1 cellular context compared by ENCODE assay signal in the genomic region with DNA sequence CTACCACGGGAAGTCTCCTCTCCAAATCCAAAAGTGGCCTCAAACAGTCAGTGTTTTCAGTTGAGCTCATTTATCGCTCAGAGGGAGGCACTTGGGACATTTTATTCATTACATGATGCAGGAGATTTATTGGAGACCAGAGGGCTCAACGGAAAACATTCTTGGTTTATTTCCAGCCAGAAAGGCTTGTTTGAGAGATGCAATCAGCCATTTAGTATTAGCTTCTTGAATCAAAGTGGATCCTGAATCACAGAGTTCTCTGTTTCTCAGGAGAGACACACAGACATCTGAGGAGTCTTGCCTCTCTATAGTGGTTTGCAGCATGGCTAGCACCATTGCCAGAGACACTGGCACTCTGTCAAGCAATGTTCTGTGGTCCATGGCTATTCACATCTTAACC.
TF ChIP-seq lines count a peak whose summit lies in the region.

No MANE protein-coding gene starts in this region.

TF ChIP-seq in GM23338, 12 proteins besides CTCF, POLR2A, EP300 and RAD21 (continued from another document):
- TF ChIP-seq, protein P1, sequence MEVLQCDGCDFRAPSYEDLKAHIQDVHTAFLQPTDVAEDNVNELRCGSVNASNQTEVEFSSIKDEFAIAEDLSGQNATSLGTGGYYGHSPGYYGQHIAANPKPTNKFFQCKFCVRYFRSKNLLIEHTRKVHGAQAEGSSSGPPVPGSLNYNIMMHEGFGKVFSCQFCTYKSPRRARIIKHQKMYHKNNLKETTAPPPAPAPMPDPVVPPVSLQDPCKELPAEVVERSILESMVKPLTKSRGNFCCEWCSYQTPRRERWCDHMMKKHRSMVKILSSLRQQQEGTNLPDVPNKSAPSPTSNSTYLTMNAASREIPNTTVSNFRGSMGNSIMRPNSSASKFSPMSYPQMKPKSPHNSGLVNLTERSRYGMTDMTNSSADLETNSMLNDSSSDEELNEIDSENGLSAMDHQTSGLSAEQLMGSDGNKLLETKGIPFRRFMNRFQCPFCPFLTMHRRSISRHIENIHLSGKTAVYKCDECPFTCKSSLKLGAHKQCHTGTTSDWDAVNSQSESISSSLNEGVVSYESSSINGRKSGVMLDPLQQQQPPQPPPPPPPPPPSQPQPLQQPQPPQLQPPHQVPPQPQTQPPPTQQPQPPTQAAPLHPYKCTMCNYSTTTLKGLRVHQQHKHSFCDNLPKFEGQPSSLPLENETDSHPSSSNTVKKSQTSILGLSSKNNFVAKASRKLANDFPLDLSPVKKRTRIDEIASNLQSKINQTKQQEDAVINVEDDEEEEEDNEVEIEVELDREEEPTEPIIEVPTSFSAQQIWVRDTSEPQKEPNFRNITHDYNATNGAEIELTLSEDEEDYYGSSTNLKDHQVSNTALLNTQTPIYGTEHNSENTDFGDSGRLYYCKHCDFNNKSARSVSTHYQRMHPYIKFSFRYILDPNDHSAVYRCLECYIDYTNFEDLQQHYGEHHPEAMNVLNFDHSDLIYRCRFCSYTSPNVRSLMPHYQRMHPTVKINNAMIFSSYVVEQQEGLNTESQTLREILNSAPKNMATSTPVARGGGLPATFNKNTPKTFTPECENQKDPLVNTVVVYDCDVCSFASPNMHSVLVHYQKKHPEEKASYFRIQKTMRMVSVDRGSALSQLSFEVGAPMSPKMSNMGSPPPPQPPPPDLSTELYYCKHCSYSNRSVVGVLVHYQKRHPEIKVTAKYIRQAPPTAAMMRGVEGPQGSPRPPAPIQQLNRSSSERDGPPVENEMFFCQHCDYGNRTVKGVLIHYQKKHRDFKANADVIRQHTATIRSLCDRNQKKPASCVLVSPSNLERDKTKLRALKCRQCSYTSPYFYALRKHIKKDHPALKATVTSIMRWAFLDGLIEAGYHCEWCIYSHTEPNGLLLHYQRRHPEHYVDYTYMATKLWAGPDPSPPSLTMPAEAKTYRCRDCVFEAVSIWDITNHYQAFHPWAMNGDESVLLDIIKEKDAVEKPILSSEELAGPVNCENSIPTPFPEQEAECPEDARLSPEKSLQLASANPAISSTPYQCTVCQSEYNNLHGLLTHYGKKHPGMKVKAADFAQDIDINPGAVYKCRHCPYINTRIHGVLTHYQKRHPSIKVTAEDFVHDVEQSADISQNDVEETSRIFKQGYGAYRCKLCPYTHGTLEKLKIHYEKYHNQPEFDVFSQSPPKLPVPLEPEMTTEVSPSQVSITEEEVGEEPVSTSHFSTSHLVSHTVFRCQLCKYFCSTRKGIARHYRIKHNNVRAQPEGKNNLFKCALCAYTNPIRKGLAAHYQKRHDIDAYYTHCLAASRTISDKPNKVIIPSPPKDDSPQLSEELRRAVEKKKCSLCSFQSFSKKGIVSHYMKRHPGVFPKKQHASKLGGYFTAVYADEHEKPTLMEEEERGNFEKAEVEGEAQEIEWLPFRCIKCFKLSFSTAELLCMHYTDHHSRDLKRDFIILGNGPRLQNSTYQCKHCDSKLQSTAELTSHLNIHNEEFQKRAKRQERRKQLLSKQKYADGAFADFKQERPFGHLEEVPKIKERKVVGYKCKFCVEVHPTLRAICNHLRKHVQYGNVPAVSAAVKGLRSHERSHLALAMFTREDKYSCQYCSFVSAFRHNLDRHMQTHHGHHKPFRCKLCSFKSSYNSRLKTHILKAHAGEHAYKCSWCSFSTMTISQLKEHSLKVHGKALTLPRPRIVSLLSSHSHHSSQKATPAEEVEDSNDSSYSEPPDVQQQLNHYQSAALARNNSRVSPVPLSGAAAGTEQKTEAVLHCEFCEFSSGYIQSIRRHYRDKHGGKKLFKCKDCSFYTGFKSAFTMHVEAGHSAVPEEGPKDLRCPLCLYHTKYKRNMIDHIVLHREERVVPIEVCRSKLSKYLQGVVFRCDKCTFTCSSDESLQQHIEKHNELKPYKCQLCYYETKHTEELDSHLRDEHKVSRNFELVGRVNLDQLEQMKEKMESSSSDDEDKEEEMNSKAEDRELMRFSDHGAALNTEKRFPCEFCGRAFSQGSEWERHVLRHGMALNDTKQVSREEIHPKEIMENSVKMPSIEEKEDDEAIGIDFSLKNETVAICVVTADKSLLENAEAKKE (CRISPR knock-in tag; IDR thresholded peaks at IDR 0.05): no peak
- no peak for TF ChIP-seq JUNB (IDR thresholded peaks at IDR 0.05; ENCODE audit: unreplicated experiment)
- TF ChIP-seq, protein P2, sequence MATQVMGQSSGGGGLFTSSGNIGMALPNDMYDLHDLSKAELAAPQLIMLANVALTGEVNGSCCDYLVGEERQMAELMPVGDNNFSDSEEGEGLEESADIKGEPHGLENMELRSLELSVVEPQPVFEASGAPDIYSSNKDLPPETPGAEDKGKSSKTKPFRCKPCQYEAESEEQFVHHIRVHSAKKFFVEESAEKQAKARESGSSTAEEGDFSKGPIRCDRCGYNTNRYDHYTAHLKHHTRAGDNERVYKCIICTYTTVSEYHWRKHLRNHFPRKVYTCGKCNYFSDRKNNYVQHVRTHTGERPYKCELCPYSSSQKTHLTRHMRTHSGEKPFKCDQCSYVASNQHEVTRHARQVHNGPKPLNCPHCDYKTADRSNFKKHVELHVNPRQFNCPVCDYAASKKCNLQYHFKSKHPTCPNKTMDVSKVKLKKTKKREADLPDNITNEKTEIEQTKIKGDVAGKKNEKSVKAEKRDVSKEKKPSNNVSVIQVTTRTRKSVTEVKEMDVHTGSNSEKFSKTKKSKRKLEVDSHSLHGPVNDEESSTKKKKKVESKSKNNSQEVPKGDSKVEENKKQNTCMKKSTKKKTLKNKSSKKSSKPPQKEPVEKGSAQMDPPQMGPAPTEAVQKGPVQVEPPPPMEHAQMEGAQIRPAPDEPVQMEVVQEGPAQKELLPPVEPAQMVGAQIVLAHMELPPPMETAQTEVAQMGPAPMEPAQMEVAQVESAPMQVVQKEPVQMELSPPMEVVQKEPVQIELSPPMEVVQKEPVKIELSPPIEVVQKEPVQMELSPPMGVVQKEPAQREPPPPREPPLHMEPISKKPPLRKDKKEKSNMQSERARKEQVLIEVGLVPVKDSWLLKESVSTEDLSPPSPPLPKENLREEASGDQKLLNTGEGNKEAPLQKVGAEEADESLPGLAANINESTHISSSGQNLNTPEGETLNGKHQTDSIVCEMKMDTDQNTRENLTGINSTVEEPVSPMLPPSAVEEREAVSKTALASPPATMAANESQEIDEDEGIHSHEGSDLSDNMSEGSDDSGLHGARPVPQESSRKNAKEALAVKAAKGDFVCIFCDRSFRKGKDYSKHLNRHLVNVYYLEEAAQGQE (IDR thresholded peaks at IDR 0.05; ENCODE audit: unreplicated experiment): no peak
TF ChIP-seq in GM23338: peak in this region for 0.
